8 cellular contexts compared by ENCODE assay signal in the genomic region with DNA sequence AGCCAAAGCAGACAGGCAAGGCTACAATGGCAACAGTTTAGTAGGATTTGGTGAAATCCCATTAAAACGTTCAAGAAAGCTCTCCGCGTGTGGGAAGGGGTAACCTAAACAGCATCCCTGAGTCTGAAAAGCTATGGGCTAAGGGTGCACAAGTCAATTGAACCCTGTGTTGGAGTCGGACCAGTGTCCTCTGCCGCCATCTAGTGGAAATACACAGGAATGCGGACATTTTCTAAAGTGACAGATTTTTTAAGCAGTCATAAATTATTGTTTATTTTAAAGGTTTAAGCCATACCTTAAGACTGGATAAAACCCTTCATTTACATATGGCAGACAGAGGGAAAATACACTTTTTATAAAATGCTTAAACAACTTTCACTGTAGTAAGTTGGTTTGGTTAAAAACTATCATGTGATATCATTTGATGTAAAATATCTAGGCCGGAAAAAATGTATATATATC. TPM values are rescaled to one million over a fixed set of nuclear protein-coding genes. Genes with fewer than 3 reads are reported as not detected.
DNase-seq lines count a peak whose midpoint lies in the region; ATAC-seq and TF ChIP-seq lines count a peak whose summit lies in the region.

No MANE protein-coding gene starts in this region.

- TF ChIP-seq CTCF in foreskin keratinocyte (conservative IDR thresholded peaks at IDR 0.05), result peak; percentile 92

- DNase-seq in Caki2 (ENCODE audit: low read depth) (peak; percentile 29), HT1080 (ENCODE audit: low read depth) (peak; percentile 44), RKO (ENCODE audit: low spot score) (peak; percentile 60), foreskin keratinocyte (peak in 1 of 2 donors; percentile 17), pons (ENCODE audit: low spot score) (peak; percentile 46)

- no peaks in the 10 kb centered on the region for H3K36me3 Mint-ChIP-seq in activated T-helper 17 cell treated with anti-CD3 and anti-CD28 coated beads, Interleukin-2, amount 50 U/mL, for 72 hours (ENCODE audit: low read depth)

- peaks cover 5% of the 10 kb centered on the region for H3K4me1 Mint-ChIP-seq in activated T-helper 17 cell treated with anti-CD3 and anti-CD28 coated beads, Interleukin-2, amount 50 U/mL, for 72 hours

- no peak overlapping the region for H3K27ac Mint-ChIP-seq in activated T-helper 17 cell treated with anti-CD3 and anti-CD28 coated beads, Interleukin-2, amount 50 U/mL, for 72 hours

- no peaks in the 10 kb centered on the region for H3K9me3 Mint-ChIP-seq in activated T-helper 17 cell treated with anti-CD3 and anti-CD28 coated beads, Interleukin-2, amount 50 U/mL, for 72 hours

- no peak overlapping the region for H3K27ac ChIP-seq in foreskin keratinocyte

- no peaks in the 10 kb centered on the region for H3K4me1 ChIP-seq in foreskin keratinocyte

- in situ Hi-C loops in Caki2 (cut with HindIII; ENCODE audit: low pct_unique_long_range_greater_than_20kb, low sequenced_read_pairs), result no loop called here

- ATAC-seq in activated T-helper 17 cell treated with anti-CD3 and anti-CD28 coated beads, Interleukin-2, amount 50 U/mL, for 72 hours (replicated peaks), result peak; percentile 54
- ATAC-seq in foreskin keratinocyte (peak; percentile 62), HG02678 (IDR thresholded peaks at IDR 0.05; ENCODE audit: unreplicated experiment) (no peak), GM19467 (IDR thresholded peaks at IDR 0.05; ENCODE audit: unreplicated experiment) (no peak)

- no peaks in the 10 kb centered on the region for H3K27me3 Mint-ChIP-seq in activated T-helper 17 cell treated with anti-CD3 and anti-CD28 coated beads, Interleukin-2, amount 50 U/mL, for 72 hours

- no peaks in the 10 kb centered on the region for H3K27me3 ChIP-seq in foreskin keratinocyte

- no peak overlapping the region for H3K4me3 Mint-ChIP-seq in activated T-helper 17 cell treated with anti-CD3 and anti-CD28 coated beads, Interleukin-2, amount 50 U/mL, for 72 hours

RNA-seq across cellular contexts. Expression of gene LSM14A, which starts 26.5 kb away (rescaled TPM):
- total RNA-seq in Caki2 (2014; rRNA removed; shearing (Covaris generic); ENCODE audit: low replicate concordance), result 64.3 and 127 TPM in 2 replicates
- 60.0 and 137 TPM in 2 replicates for total RNA-seq in HT1080 (2014; rRNA removed; shearing (Covaris generic))
- polyA plus RNA-seq in HT1080 (2015; cell fraction: cytosol; rRNA removed), result 100 and 107 TPM in 2 replicates
- 68.1 and 68.7 TPM in 2 replicates for polyA plus RNA-seq in HT1080 (2015; cell fraction: nucleus; rRNA removed)
- total RNA-seq in activated T-helper 17 cell treated with anti-CD3 and anti-CD28 coated beads, Interleukin-2, amount 50 U/mL, for 72 hours, result 100 to 1,000 TPM in 1 of 2 donors, 10 to 100 TPM in 1; 88.5 to 105 TPM
- 74.5 and 91.4 TPM in 2 replicates for total RNA-seq in foreskin keratinocyte
- 35.2 and 38.1 TPM in 2 replicates for polyA plus RNA-seq in foreskin keratinocyte

Comparison
In these comparisons a context has a peak if more than half of its experiments do, and no peak if none do; other contexts are left out.
1. ATAC-seq: peak in activated T-helper 17 cell treated with anti-CD3 and anti-CD28 coated beads, Interleukin-2, amount 50 U/mL, for 72 hours (single experiment) and foreskin keratinocyte (single experiment); none in HG02678 (single experiment) and GM19467 (single experiment).